ENCODE assay signal across 21 cellular contexts in genomic region chr2:85371045-85371444, GRCh38. TPM values are rescaled to one million over a fixed set of nuclear protein-coding genes. Genes with fewer than 3 reads are reported as not detected.
DNase-seq lines count a peak whose midpoint lies in the region; ATAC-seq, FAIRE-seq and TF ChIP-seq lines count a peak whose summit lies in the region.
"Had no signal": no experiment of that assay in that cellular context is flagged by ENCODE, and none has a peak within 500 bp of the region (broad histone marks: within the 10 kb centered on the region; RNA-seq: fewer than 3 reads in every experiment).

No MANE protein-coding gene starts in this region.

- H3K79me1 ChIP-seq in trophoblast cell (ENCODE audit: low read length) = no peaks in the 10 kb centered on the region

- no peak overlapping the region for H2AK5ac ChIP-seq in trophoblast cell (ENCODE audit: low read length)

- H3K4ac ChIP-seq in trophoblast cell (ENCODE audit: low read depth, low read length) = no peak overlapping the region

- H3K9ac ChIP-seq in HepG2 (ENCODE audit: insufficient read depth, low read depth, low read length) (no peak overlapping the region), trophoblast cell (ENCODE audit: low read length) (no peak overlapping the region)
- H3K9ac ChIP-seq: GM23248 had no signal

- H3K23ac ChIP-seq in trophoblast cell (ENCODE audit: low read length) = peak overlapping the region; percentile 36

- DNase-seq in Panc1 (ENCODE audit: low read depth, low spot score) (no peak), HepG2 (ENCODE audit: low spot score) (no peak), trophoblast cell (no peak), upper lobe of right lung (no peak), HuH-7.5 (ENCODE audit: low spot score) (no peak)
- no peak for DNase-seq in stimulated activated CD4-positive, alpha-beta T cell treated with anti-CD3 and anti-CD28 coated beads, Interleukin-1b, Interleukin-23, amount 100 ng/mL, for 48 hours
- DNase-seq: AML-193; CD4-positive, alpha-beta T cell; GM23248 had no signal

- TF ChIP-seq CTCF in Panc1 (IDR thresholded peaks at IDR 0.05) = no peak
- TF ChIP-seq CTCF in HepG2 (CRISPR knock-in tag; IDR thresholded peaks at IDR 0.05) = no peak
- no peak for TF ChIP-seq CTCF in upper lobe of right lung (IDR thresholded peaks at IDR 0.05)

- H2BK12ac ChIP-seq in trophoblast cell (ENCODE audit: low read length) = no peak overlapping the region

- no peaks in the 10 kb centered on the region for H4K20me1 ChIP-seq in HepG2 (ENCODE audit: insufficient read depth, low read length)

- no peak for TF ChIP-seq POLR2A in HepG2 (IDR thresholded peaks at IDR 0.05; ENCODE audit: insufficient read depth in 1 of 2, low read depth in 2 of 2, low read length in 2 of 2)

- TF ChIP-seq RAD21 in HepG2 (CRISPR knock-in tag; IDR thresholded peaks at IDR 0.05) = no peak

- no TSS peak for BruUV-seq in Panc1 (replicated peaks; lab: Mats Ljungman, UMichigan)
- no TSS peak for BruUV-seq in HepG2 (replicated peaks; lab: Mats Ljungman, UMichigan)

- no peak overlapping the region for H4K91ac ChIP-seq in trophoblast cell (ENCODE audit: low read depth, low read length)

- no peak for FAIRE-seq in HepG2 (lab: Jason Lieb, UNC)
- FAIRE-seq: A549, D721Med, G401.6, GM12891 had no signal

- H2BK120ac ChIP-seq in trophoblast cell (ENCODE audit: insufficient read depth, low read length, poor library complexity) = no peak overlapping the region

- H3K4me2 ChIP-seq in HepG2 (ENCODE audit: low read depth, low read length) (no peak overlapping the region), trophoblast cell (ENCODE audit: low read length) (no peak overlapping the region)
- H3K4me2 ChIP-seq: A549 had no signal

- no peaks in the 10 kb centered on the region for H3K36me3 ChIP-seq in Panc1 (ENCODE audit: control insufficient read depth, insufficient read depth, low read length)
- H3K36me3 ChIP-seq in HepG2 (replicated peaks in 1 of 2; ENCODE audit: control insufficient read depth in 1 of 2, insufficient read depth in 2 of 2, low read length in 2 of 2) = no peaks in the 10 kb centered on the region
- H3K36me3 ChIP-seq in trophoblast cell (ENCODE audit: control insufficient read depth in 1 of 2, insufficient read depth in 2 of 2, low read length in 2 of 2) = peaks cover 0 to 8% of the 10 kb centered on the region in 2 experiments
- H3K36me3 ChIP-seq in upper lobe of right lung = peaks cover 7% of the 10 kb centered on the region
- H3K36me3 ChIP-seq: HAP-1 had no signal

- in situ Hi-C loops in Panc1 (cut with HindIII; ENCODE audit: low pct_unique_long_range_greater_than_20kb, low sequenced_read_pairs) = no loop called here
- in situ Hi-C loops in HepG2 (cut with HindIII; ENCODE audit: extremely low pct_ligation_motif_present, low pct_unique_long_range_greater_than_20kb) = no loop called here

- H3K27me3 ChIP-seq in Panc1 (ENCODE audit: control insufficient read depth, insufficient read depth, low read length) = no peaks in the 10 kb centered on the region
- H3K27me3 ChIP-seq in HepG2 (ENCODE audit: control insufficient read depth in 1 of 2, insufficient read depth in 2 of 2, low read length in 2 of 2) = no peaks in the 10 kb centered on the region
- H3K27me3 ChIP-seq in trophoblast cell (ENCODE audit: insufficient read depth, low read length) = no peaks in the 10 kb centered on the region
- H3K27me3 ChIP-seq in upper lobe of right lung = no peaks in the 10 kb centered on the region

- H3K4me3 ChIP-seq in Panc1 (ENCODE audit: low read depth in 2 of 2, low read length in 2 of 2) (no peak overlapping the region), HepG2 (replicated peaks in 1 of 3; ENCODE audit: insufficient read depth in 1 of 3, low read depth in 2 of 3, low read length in 3 of 3) (no peak overlapping the region), trophoblast cell (ENCODE audit: low read depth, low read length) (peak overlapping the region; percentile 45), upper lobe of right lung (no peak overlapping the region)
- H3K4me3 ChIP-seq: A549, GM23248, HAP-1 had no signal

- peak; percentile 20; the same call in 1 of the 2 replicates for ATAC-seq in Panc1
- peak; percentile 35 for ATAC-seq in HepG2
- ATAC-seq in upper lobe of right lung = peak; percentile 15
- no peak for ATAC-seq in GM18867 (IDR thresholded peaks at IDR 0.05; ENCODE audit: unreplicated experiment)
- ATAC-seq: A549 had no signal

- WGBS in HepG2 (ENCODE audit: low lambda C conversion rate) = 93% methylated on average over 11 of the region's 11 CpGs
- WGBS in trophoblast cell (ENCODE audit: extremely low coverage, insufficient coverage, insufficient read length) = no CpG with 5 or more reads among the region's 11 CpGs

- intact Hi-C loops in Panc1 (cut with micrococcal nuclease; ENCODE audit: unreplicated experiment) (no loop called here), HepG2 (cut with micrococcal nuclease; ENCODE audit: unreplicated experiment) (no loop called here), upper lobe of right lung (cut with DNase I) (no loop called here)

- peaks cover 16% of the 10 kb centered on the region for H3K4me1 ChIP-seq in Panc1 (ENCODE audit: control insufficient read depth, insufficient read depth, low read length)
- peaks cover 32% of the 10 kb centered on the region for H3K4me1 ChIP-seq in HepG2 (ENCODE audit: insufficient read depth, low read length)
- no peaks in the 10 kb centered on the region for H3K4me1 ChIP-seq in trophoblast cell (ENCODE audit: control insufficient read depth in 1 of 2, insufficient read depth in 2 of 2, low read length in 2 of 2)
- no peaks in the 10 kb centered on the region for H3K4me1 ChIP-seq in upper lobe of right lung
- H3K4me1 ChIP-seq: Caco-2, HAP-1 had no signal

- TF ChIP-seq EP300 in HepG2 (IDR thresholded peaks at IDR 0.05; ENCODE audit: low read depth in 2 of 2, low read length in 2 of 2) = no peak
- TF ChIP-seq EP300 in HepG2 (CRISPR knock-in tag; IDR thresholded peaks at IDR 0.05; ENCODE audit: borderline replicate concordance) = no peak

- no peak overlapping the region for H2AFZ ChIP-seq in HepG2 (ENCODE audit: low read length)
- H2AFZ ChIP-seq in trophoblast cell (ENCODE audit: insufficient read depth, low read length, poor library complexity) = no peak overlapping the region
- H2AFZ ChIP-seq: GM23248 had no signal

- H4K12ac ChIP-seq in trophoblast cell (ENCODE audit: low read depth, low read length) = no peak overlapping the region

- H3K9me3 ChIP-seq in Panc1 (ENCODE audit: control insufficient read depth, insufficient read depth, low read depth, low read length) = no peaks in the 10 kb centered on the region
- no peaks in the 10 kb centered on the region for H3K9me3 ChIP-seq in HepG2 (ENCODE audit: low read length)
- no peaks in the 10 kb centered on the region for H3K9me3 ChIP-seq in trophoblast cell (ENCODE audit: insufficient read depth, low read depth, low read length)
- no peaks in the 10 kb centered on the region for H3K9me3 ChIP-seq in upper lobe of right lung
- H3K9me3 ChIP-seq: A549, Caco-2, HAP-1 had no signal

- CTCF ChIA-PET in Panc1 (lab: Charles Lee) (no interaction called here), HepG2 (lab: Yijun Ruan, JAX; ENCODE audit: low intra/inter-chr PET ratio, low total read pairs) (no interaction called here)

- H2BK5ac ChIP-seq in trophoblast cell (ENCODE audit: low read depth, low read length, poor library complexity) = no peak overlapping the region

- H3K27ac ChIP-seq in Panc1 (ENCODE audit: low read length) = no peak overlapping the region
- no peak overlapping the region for H3K27ac ChIP-seq in HepG2 (ENCODE audit: extremely low read length, insufficient read depth, low read length)
- no peak overlapping the region for H3K27ac ChIP-seq in trophoblast cell (ENCODE audit: low read depth, low read length)
- H3K27ac ChIP-seq in upper lobe of right lung = no peak overlapping the region
- H3K27ac ChIP-seq: 22Rv1, A549, C4-2B, GM23248, HL-60 had no signal

- H3K79me2 ChIP-seq in HepG2 (ENCODE audit: insufficient read depth, low read length) (no peaks in the 10 kb centered on the region), trophoblast cell (ENCODE audit: control insufficient read depth, insufficient read depth, low read length, poor library complexity) (no peaks in the 10 kb centered on the region)

- H3K14ac ChIP-seq in trophoblast cell (ENCODE audit: low read length) = no peak overlapping the region

- H3K18ac ChIP-seq in trophoblast cell (ENCODE audit: low read length) = no peak overlapping the region

- POLR2A ChIA-PET in Panc1 (lab: Charles Lee) (no interaction called here), HepG2 (lab: Yijun Ruan, JAX) (interaction anchor here (1.5 to 2.9 kb wide), 4 partner anchors 17 to 214 kb away, joined by 3 to 25 read pairs (median 8); partner anchors contain the start of genes ELMOD3, MAT2A, RETSAT and SH2D6)

- H4K8ac ChIP-seq in trophoblast cell (ENCODE audit: low read depth, low read length) = no peak overlapping the region

RNA-seq across cellular contexts. Expression of gene ELMOD3, which starts 16.5 kb away (rescaled TPM):
- total RNA-seq in Panc1 (2021; ENCODE audit: unreplicated experiment) = 14.8 TPM
- 18.8 TPM for polyA plus RNA-seq in Panc1 (2012; ENCODE audit: insufficient read length)
- 10.3 and 13.3 TPM in 2 replicates for total RNA-seq in HepG2 (2016; rRNA removed; fragmentation: Illumina TruSeq; extraction: Trizol)
- 6.9 and 7.5 TPM in 2 replicates for total RNA-seq in HepG2 (2016; cell fraction: cytosol; rRNA removed; fragmentation: Illumina TruSeq; extraction: Trizol; ENCODE audit: low read depth)
- total RNA-seq in HepG2 (2016; cell fraction: insoluble cytoplasmic fraction; rRNA removed; fragmentation: Illumina TruSeq; extraction: Trizol) = 10.3 and 15.0 TPM in 2 replicates
- total RNA-seq in HepG2 (2016; cell fraction: membrane; rRNA removed; fragmentation: Illumina TruSeq; extraction: Trizol) = 8.8 and 9.5 TPM in 2 replicates
- 16.6 and 22.7 TPM in 2 replicates for total RNA-seq in HepG2 (2016; cell fraction: nucleus; rRNA removed; fragmentation: Illumina TruSeq; extraction: Trizol)
- 19.5 and 21.4 TPM in 2 replicates for polyA plus RNA-seq in HepG2 (2011; rRNA removed)
- polyA plus RNA-seq in HepG2 (2011; cell fraction: cytosol; rRNA removed) = 11.0 and 11.1 TPM in 2 replicates
- 56.3 and 61.9 TPM in 2 replicates for polyA plus RNA-seq in HepG2 (2011; cell fraction: nucleus; rRNA removed)
- polyA plus RNA-seq in HepG2 (2012) = 9.6 and 10.3 TPM in 2 replicates
- polyA plus RNA-seq in HepG2 (2016; cell fraction: cytosol; fragmentation: Illumina TruSeq; extraction: Trizol; ENCODE audit: low read depth) = 2.4 and 3.2 TPM in 2 replicates
- polyA plus RNA-seq in HepG2 (2016; cell fraction: insoluble cytoplasmic fraction; fragmentation: Illumina TruSeq; extraction: Trizol; ENCODE audit: low read depth) = 9.4 TPM in 2 replicates
- polyA plus RNA-seq in HepG2 (2016; cell fraction: membrane; fragmentation: Illumina TruSeq; extraction: Trizol; ENCODE audit: low read depth) = 6.4 and 6.6 TPM in 2 replicates
- 34.9 and 37.5 TPM in 2 replicates for polyA plus RNA-seq in HepG2 (2016; cell fraction: nucleus; fragmentation: Illumina TruSeq; extraction: Trizol; ENCODE audit: insufficient read depth, low read depth)
- 14.8 and 18.1 TPM in 2 replicates for polyA minus RNA-seq in HepG2 (2011; rRNA and poly(A)+ RNA removed; ENCODE audit: low replicate concordance)
- polyA minus RNA-seq in HepG2 (2011; cell fraction: cytosol; rRNA and poly(A)+ RNA removed) = 3.2 and 4.1 TPM in 2 replicates
- polyA minus RNA-seq in HepG2 (2011; cell fraction: nucleus; rRNA and poly(A)+ RNA removed) = 19.1 and 24.5 TPM in 2 replicates
- polyA plus RNA-seq in trophoblast cell (2013) = 8.5 and 9.9 TPM in 2 replicates
- total RNA-seq in upper lobe of right lung = 22.0 TPM

RNA-seq across cellular contexts. Expression of gene RETSAT, which starts 16.7 kb away (rescaled TPM):
- total RNA-seq in Panc1 (2021; ENCODE audit: unreplicated experiment) (50.9 TPM), HepG2 (2016; rRNA removed; fragmentation: Illumina TruSeq; extraction: Trizol) (17.2 and 46.7 TPM in 2 replicates), upper lobe of right lung (58.1 TPM)
- 45.0 TPM for polyA plus RNA-seq in Panc1 (2012; ENCODE audit: insufficient read length)
- 10.9 and 12.3 TPM in 2 replicates for total RNA-seq in HepG2 (2016; cell fraction: cytosol; rRNA removed; fragmentation: Illumina TruSeq; extraction: Trizol; ENCODE audit: low read depth)
- 18.1 and 44.6 TPM in 2 replicates for total RNA-seq in HepG2 (2016; cell fraction: insoluble cytoplasmic fraction; rRNA removed; fragmentation: Illumina TruSeq; extraction: Trizol)
- 15.7 and 17.3 TPM in 2 replicates for total RNA-seq in HepG2 (2016; cell fraction: membrane; rRNA removed; fragmentation: Illumina TruSeq; extraction: Trizol)
- total RNA-seq in HepG2 (2016; cell fraction: nucleus; rRNA removed; fragmentation: Illumina TruSeq; extraction: Trizol) = 50.8 and 58.5 TPM in 2 replicates
- 61.0 and 88.0 TPM in 2 replicates for polyA plus RNA-seq in HepG2 (2011; rRNA removed)
- 45.6 and 61.3 TPM in 2 replicates for polyA plus RNA-seq in HepG2 (2011; cell fraction: cytosol; rRNA removed)
- 145 and 168 TPM in 2 replicates for polyA plus RNA-seq in HepG2 (2011; cell fraction: nucleus; rRNA removed)
- polyA plus RNA-seq in HepG2 (2012) = 76.9 and 78.5 TPM in 2 replicates
- polyA plus RNA-seq in HepG2 (2016; cell fraction: cytosol; fragmentation: Illumina TruSeq; extraction: Trizol; ENCODE audit: low read depth) = 4.6 and 4.8 TPM in 2 replicates
- 15.6 and 17.6 TPM in 2 replicates for polyA plus RNA-seq in HepG2 (2016; cell fraction: insoluble cytoplasmic fraction; fragmentation: Illumina TruSeq; extraction: Trizol; ENCODE audit: low read depth)
- polyA plus RNA-seq in HepG2 (2016; cell fraction: membrane; fragmentation: Illumina TruSeq; extraction: Trizol; ENCODE audit: low read depth) = 9.2 and 10.8 TPM in 2 replicates
- 96.7 and 99.7 TPM in 2 replicates for polyA plus RNA-seq in HepG2 (2016; cell fraction: nucleus; fragmentation: Illumina TruSeq; extraction: Trizol; ENCODE audit: insufficient read depth, low read depth)
- polyA minus RNA-seq in HepG2 (2011; rRNA and poly(A)+ RNA removed; ENCODE audit: low replicate concordance) = 163 and 207 TPM in 2 replicates
- polyA minus RNA-seq in HepG2 (2011; cell fraction: cytosol; rRNA and poly(A)+ RNA removed) = 39.9 and 52.7 TPM in 2 replicates
- 60.9 and 82.7 TPM in 2 replicates for polyA minus RNA-seq in HepG2 (2011; cell fraction: nucleus; rRNA and poly(A)+ RNA removed)
- 19.1 and 20.6 TPM in 2 replicates for polyA plus RNA-seq in trophoblast cell (2013)

RNA-seq across cellular contexts. Expression of gene CAPG, which starts 39.1 kb away (rescaled TPM):
- 202 TPM for total RNA-seq in Panc1 (2021; ENCODE audit: unreplicated experiment)
- polyA plus RNA-seq in Panc1 (2012; ENCODE audit: insufficient read length) = 510 TPM
- 18.2 and 26.5 TPM in 2 replicates for total RNA-seq in HepG2 (2016; rRNA removed; fragmentation: Illumina TruSeq; extraction: Trizol)
- 3.5 and 5.7 TPM in 2 replicates for total RNA-seq in HepG2 (2016; cell fraction: cytosol; rRNA removed; fragmentation: Illumina TruSeq; extraction: Trizol; ENCODE audit: low read depth)
- 22.4 and 25.2 TPM in 2 replicates for total RNA-seq in HepG2 (2016; cell fraction: insoluble cytoplasmic fraction; rRNA removed; fragmentation: Illumina TruSeq; extraction: Trizol)
- total RNA-seq in HepG2 (2016; cell fraction: membrane; rRNA removed; fragmentation: Illumina TruSeq; extraction: Trizol) = 7.7 TPM in 2 replicates
- 6.2 and 8.8 TPM in 2 replicates for total RNA-seq in HepG2 (2016; cell fraction: nucleus; rRNA removed; fragmentation: Illumina TruSeq; extraction: Trizol)
- 10.6 and 12.7 TPM in 2 replicates for polyA plus RNA-seq in HepG2 (2011; rRNA removed)
- 7.9 and 13.0 TPM in 2 replicates for polyA plus RNA-seq in HepG2 (2011; cell fraction: cytosol; rRNA removed)
- 6.3 and 7.4 TPM in 2 replicates for polyA plus RNA-seq in HepG2 (2011; cell fraction: nucleus; rRNA removed)
- 6.7 and 7.8 TPM in 2 replicates for polyA plus RNA-seq in HepG2 (2012)
- 2.9 and 4.2 TPM in 2 replicates for polyA plus RNA-seq in HepG2 (2016; cell fraction: cytosol; fragmentation: Illumina TruSeq; extraction: Trizol; ENCODE audit: low read depth)
- 18.1 and 22.6 TPM in 2 replicates for polyA plus RNA-seq in HepG2 (2016; cell fraction: insoluble cytoplasmic fraction; fragmentation: Illumina TruSeq; extraction: Trizol; ENCODE audit: low read depth)
- polyA plus RNA-seq in HepG2 (2016; cell fraction: membrane; fragmentation: Illumina TruSeq; extraction: Trizol; ENCODE audit: low read depth) = 3.2 and 4.7 TPM in 2 replicates
- 11.5 and 13.0 TPM in 2 replicates for polyA plus RNA-seq in HepG2 (2016; cell fraction: nucleus; fragmentation: Illumina TruSeq; extraction: Trizol; ENCODE audit: insufficient read depth, low read depth)
- 9.5 and 243 TPM in 2 replicates for polyA minus RNA-seq in HepG2 (2011; rRNA and poly(A)+ RNA removed; ENCODE audit: low replicate concordance)
- 5.7 and 10.2 TPM in 2 replicates for polyA minus RNA-seq in HepG2 (2011; cell fraction: cytosol; rRNA and poly(A)+ RNA removed)
- 3.7 and 5.7 TPM in 2 replicates for polyA minus RNA-seq in HepG2 (2011; cell fraction: nucleus; rRNA and poly(A)+ RNA removed)
- 242 and 243 TPM in 2 replicates for polyA plus RNA-seq in trophoblast cell (2013)
- total RNA-seq in upper lobe of right lung = 419 TPM

RNA-seq across cellular contexts. Expression of gene TGOLN2, which starts 43.3 kb away (rescaled TPM):
- 178 TPM for total RNA-seq in Panc1 (2021; ENCODE audit: unreplicated experiment)
- polyA plus RNA-seq in Panc1 (2012; ENCODE audit: insufficient read length) = 128 TPM
- total RNA-seq in HepG2 (2016; rRNA removed; fragmentation: Illumina TruSeq; extraction: Trizol) = 62.5 and 99.6 TPM in 2 replicates
- total RNA-seq in HepG2 (2016; cell fraction: cytosol; rRNA removed; fragmentation: Illumina TruSeq; extraction: Trizol; ENCODE audit: low read depth) = 10.8 and 10.9 TPM in 2 replicates
- total RNA-seq in HepG2 (2016; cell fraction: insoluble cytoplasmic fraction; rRNA removed; fragmentation: Illumina TruSeq; extraction: Trizol) = 56.7 and 97.1 TPM in 2 replicates
- 20.9 and 22.6 TPM in 2 replicates for total RNA-seq in HepG2 (2016; cell fraction: membrane; rRNA removed; fragmentation: Illumina TruSeq; extraction: Trizol)
- total RNA-seq in HepG2 (2016; cell fraction: nucleus; rRNA removed; fragmentation: Illumina TruSeq; extraction: Trizol) = 124 and 151 TPM in 2 replicates
- polyA plus RNA-seq in HepG2 (2011; rRNA removed) = 143 and 155 TPM in 2 replicates
- 88.2 and 122 TPM in 2 replicates for polyA plus RNA-seq in HepG2 (2011; cell fraction: cytosol; rRNA removed)
- polyA plus RNA-seq in HepG2 (2011; cell fraction: nucleus; rRNA removed) = 116 and 157 TPM in 2 replicates
- polyA plus RNA-seq in HepG2 (2012) = 86.0 and 95.7 TPM in 2 replicates
- 4.3 and 4.5 TPM in 2 replicates for polyA plus RNA-seq in HepG2 (2016; cell fraction: cytosol; fragmentation: Illumina TruSeq; extraction: Trizol; ENCODE audit: low read depth)
- 51.8 and 59.4 TPM in 2 replicates for polyA plus RNA-seq in HepG2 (2016; cell fraction: insoluble cytoplasmic fraction; fragmentation: Illumina TruSeq; extraction: Trizol; ENCODE audit: low read depth)
- polyA plus RNA-seq in HepG2 (2016; cell fraction: membrane; fragmentation: Illumina TruSeq; extraction: Trizol; ENCODE audit: low read depth) = 10.0 and 10.7 TPM in 2 replicates
- 170 and 178 TPM in 2 replicates for polyA plus RNA-seq in HepG2 (2016; cell fraction: nucleus; fragmentation: Illumina TruSeq; extraction: Trizol; ENCODE audit: insufficient read depth, low read depth)
- polyA minus RNA-seq in HepG2 (2011; rRNA and poly(A)+ RNA removed; ENCODE audit: low replicate concordance) = 35.4 and 110 TPM in 2 replicates
- 83.6 and 87.9 TPM in 2 replicates for polyA minus RNA-seq in HepG2 (2011; cell fraction: cytosol; rRNA and poly(A)+ RNA removed)
- polyA minus RNA-seq in HepG2 (2011; cell fraction: nucleus; rRNA and poly(A)+ RNA removed) = 120 and 144 TPM in 2 replicates
- 45.9 and 46.2 TPM in 2 replicates for polyA plus RNA-seq in trophoblast cell (2013)
- total RNA-seq in upper lobe of right lung = 156 TPM

RNA-seq across cellular contexts. Expression of gene SH2D6, which starts 47.5 kb away (rescaled TPM):
- total RNA-seq in Panc1 (2021; ENCODE audit: unreplicated experiment) (3.3 TPM), HepG2 (2016; rRNA removed; fragmentation: Illumina TruSeq; extraction: Trizol) (0.11 and 0.29 TPM in 2 replicates), upper lobe of right lung (1.0 TPM)
- 3.3 TPM for polyA plus RNA-seq in Panc1 (2012; ENCODE audit: insufficient read length)
- total RNA-seq in HepG2 (2016; cell fraction: cytosol; rRNA removed; fragmentation: Illumina TruSeq; extraction: Trizol; ENCODE audit: low read depth) = 1.1 and 1.3 TPM in 2 replicates
- 0.41 TPM in 1 of 2 replicates, not detected in the other for total RNA-seq in HepG2 (2016; cell fraction: insoluble cytoplasmic fraction; rRNA removed; fragmentation: Illumina TruSeq; extraction: Trizol)
- 1.6 and 1.9 TPM in 2 replicates for total RNA-seq in HepG2 (2016; cell fraction: membrane; rRNA removed; fragmentation: Illumina TruSeq; extraction: Trizol)
- 0.93 and 1.0 TPM in 2 replicates for total RNA-seq in HepG2 (2016; cell fraction: nucleus; rRNA removed; fragmentation: Illumina TruSeq; extraction: Trizol)
- 0.18 and 0.26 TPM in 2 replicates for polyA plus RNA-seq in HepG2 (2011; rRNA removed)
- 0.08 and 0.21 TPM in 2 replicates for polyA plus RNA-seq in HepG2 (2011; cell fraction: cytosol; rRNA removed)
- polyA plus RNA-seq in HepG2 (2011; cell fraction: nucleus; rRNA removed) = 0.19 and 0.51 TPM in 2 replicates
- polyA plus RNA-seq in HepG2 (2012) = not detected in 2 replicates
- not detected in 2 replicates for polyA plus RNA-seq in HepG2 (2016; cell fraction: cytosol; fragmentation: Illumina TruSeq; extraction: Trizol; ENCODE audit: low read depth)
- not detected in 2 replicates for polyA plus RNA-seq in HepG2 (2016; cell fraction: insoluble cytoplasmic fraction; fragmentation: Illumina TruSeq; extraction: Trizol; ENCODE audit: low read depth)
- polyA plus RNA-seq in HepG2 (2016; cell fraction: membrane; fragmentation: Illumina TruSeq; extraction: Trizol; ENCODE audit: low read depth) = 0.26 and 0.30 TPM in 2 replicates
- polyA plus RNA-seq in HepG2 (2016; cell fraction: nucleus; fragmentation: Illumina TruSeq; extraction: Trizol; ENCODE audit: insufficient read depth, low read depth) = 1.2 TPM in 1 of 2 replicates, not detected in the other
- polyA minus RNA-seq in HepG2 (2011; rRNA and poly(A)+ RNA removed; ENCODE audit: low replicate concordance) = 0.74 and 1.7 TPM in 2 replicates
- 0.69 and 1.3 TPM in 2 replicates for polyA minus RNA-seq in HepG2 (2011; cell fraction: cytosol; rRNA and poly(A)+ RNA removed)
- polyA minus RNA-seq in HepG2 (2011; cell fraction: nucleus; rRNA and poly(A)+ RNA removed) = 0.77 and 1.6 TPM in 2 replicates
- polyA plus RNA-seq in trophoblast cell (2013) = 0.14 and 0.17 TPM in 2 replicates
- total RNA-seq: GM23248, H4 had no signal
- polyA plus RNA-seq: IgD-negative memory B cell had no signal
